Comparison of ENCODE assay signal across 8 cellular contexts in the genomic region with DNA sequence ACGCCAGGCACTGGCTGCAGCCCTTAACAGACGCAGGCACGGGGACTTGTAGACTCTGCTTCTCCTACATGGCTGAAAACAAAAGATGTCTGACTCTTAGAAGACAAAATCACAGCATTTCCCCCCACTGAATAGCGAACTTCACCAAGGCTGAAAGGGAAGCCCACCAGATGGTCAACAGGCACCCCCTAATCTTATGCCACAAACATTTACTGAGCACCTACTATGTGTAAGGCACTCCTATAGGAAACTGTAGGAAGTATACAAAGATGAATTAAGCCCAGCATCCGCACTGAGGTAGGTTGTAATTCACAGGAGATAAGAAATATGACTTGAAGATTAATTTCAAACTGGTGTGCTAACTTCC. TPM values are rescaled to one million over a fixed set of nuclear protein-coding genes. Genes with fewer than 3 reads are reported as not detected.
DNase-seq lines count a peak whose midpoint lies in the region; ATAC-seq and TF ChIP-seq lines count a peak whose summit lies in the region.

No MANE protein-coding gene starts in this region.

- H3F3A ChIP-seq in OCI-LY1 (ENCODE audit: insufficient read depth, low read length), result no peaks in the 10 kb centered on the region

- peaks cover 53% of the 10 kb centered on the region for H3K4me1 ChIP-seq in CD4-positive, alpha-beta memory T cell (ENCODE audit: insufficient read depth, low read length)
- peaks cover 69% of the 10 kb centered on the region for H3K4me1 ChIP-seq in OCI-LY1 (ENCODE audit: insufficient read depth, low read length, severe bottlenecking)
- peaks cover 0 to 12% of the 10 kb centered on the region in 2 donors for H3K4me1 ChIP-seq in esophagus (ENCODE audit: control insufficient read depth in 2 of 2, insufficient read depth in 2 of 2, low read length in 1 of 2)
- peaks cover 32% of the 10 kb centered on the region for H3K4me1 ChIP-seq in parathyroid adenoma

- peak overlapping the region; percentile 79 to 88 for H3K4me3 ChIP-seq in CD4-positive, alpha-beta memory T cell (ENCODE audit: low read length in 2 of 2)
- H3K4me3 ChIP-seq in OCI-LY1 (ENCODE audit: low read depth, low read length, poor library complexity, severe bottlenecking) (peak overlapping the region; percentile 65), esophagus (ENCODE audit: low read depth in 1 of 2, low read length in 2 of 2) (peak overlapping the region; percentile 60 to 64), parathyroid adenoma (ENCODE audit: low read depth, low read length) (peak overlapping the region; percentile 80)

- DNase-seq in CD4-positive, alpha-beta memory T cell, result no peak
- DNase-seq in DMS153 treated with DMSO at 0.1 percent for 48 hours (lab: John Stamatoyannopoulos, UW; ENCODE audit: unreplicated experiment) (no peak), occipital lobe (lab: John Stamatoyannopoulos, UW) (no peak), NCI-H510A (lab: John Stamatoyannopoulos, UW) (no peak)

- H3K9me2 ChIP-seq in OCI-LY1 (ENCODE audit: low read depth, low read length), result no peaks in the 10 kb centered on the region

- H4K20me1 ChIP-seq in OCI-LY1 (ENCODE audit: insufficient read depth, low read length), result no peaks in the 10 kb centered on the region

- peaks cover 17 to 33% (median 27%) of the 10 kb centered on the region in 4 donors for H3K4me1 Mint-ChIP-seq in CD4-positive, alpha-beta memory T cell

- ATAC-seq in HG03439 (IDR thresholded peaks at IDR 0.05; ENCODE audit: unreplicated experiment), result no peak

- peaks cover 0 to 15% of the 10 kb centered on the region in 2 donors for H3K36me3 Mint-ChIP-seq in CD4-positive, alpha-beta memory T cell

- H2AFZ ChIP-seq in OCI-LY1 (ENCODE audit: low read length) (no peak overlapping the region), parathyroid adenoma (peak overlapping the region; percentile 91)

- no peak for TF ChIP-seq CTCF in OCI-LY1 (IDR thresholded peaks at IDR 0.05; ENCODE audit: low read length)
- TF ChIP-seq CTCF in parathyroid adenoma (IDR thresholded peaks at IDR 0.05), result no peak

- H3K9me3 Mint-ChIP-seq in CD4-positive, alpha-beta memory T cell, result no peaks in the 10 kb centered on the region

- H3K9ac ChIP-seq in OCI-LY1 (ENCODE audit: low read length) (peak overlapping the region; percentile 75), parathyroid adenoma (peak overlapping the region; percentile 63)

- H3K27ac ChIP-seq in CD4-positive, alpha-beta memory T cell (ENCODE audit: low read depth, low read length), result peak overlapping the region; percentile 75
- peak overlapping the region; percentile 92 for H3K27ac ChIP-seq in OCI-LY1 (ENCODE audit: low read depth, low read length, poor library complexity, severe bottlenecking)
- H3K27ac ChIP-seq in esophagus (ENCODE audit: low read depth in 2 of 2, low read length in 1 of 2), result peak overlapping the region; percentile 90 to 96
- peak overlapping the region; percentile 99 for H3K27ac ChIP-seq in parathyroid adenoma

- H3K4me2 ChIP-seq in OCI-LY1 (ENCODE audit: low read length), result peak overlapping the region; percentile 76
- peak overlapping the region; percentile 88 for H3K4me2 ChIP-seq in parathyroid adenoma (ENCODE audit: low read length)

- no peaks in the 10 kb centered on the region for H3K36me3 ChIP-seq in CD4-positive, alpha-beta memory T cell (ENCODE audit: insufficient read depth, low read length)
- H3K36me3 ChIP-seq in OCI-LY1 (ENCODE audit: insufficient read depth, low read length) (no peaks in the 10 kb centered on the region; the same call in 1 of the 2 replicates), esophagus (ENCODE audit: control insufficient read depth in 2 of 2, insufficient read depth in 2 of 2, low read length in 1 of 2) (peaks cover 0 to 5% of the 10 kb centered on the region in 2 donors), parathyroid adenoma (ENCODE audit: control insufficient read depth, insufficient read depth, low read length) (no peaks in the 10 kb centered on the region)

- intact Hi-C loops in CD4-positive, alpha-beta memory T cell (cut with micrococcal nuclease), result no loop called here

- H3K27me3 ChIP-seq in CD4-positive, alpha-beta memory T cell (ENCODE audit: insufficient read depth, low read length), result no peaks in the 10 kb centered on the region
- H3K27me3 ChIP-seq in OCI-LY1 (ENCODE audit: insufficient read depth, low read length), result no peaks in the 10 kb centered on the region
- H3K27me3 ChIP-seq in esophagus (ENCODE audit: control insufficient read depth in 1 of 2, insufficient read depth in 2 of 2, low read length in 2 of 2), result no peaks in the 10 kb centered on the region
- H3K27me3 ChIP-seq in parathyroid adenoma (ENCODE audit: control insufficient read depth, insufficient read depth, low read length), result no peaks in the 10 kb centered on the region

- no peak overlapping the region for H3K4me3 Mint-ChIP-seq in CD4-positive, alpha-beta memory T cell

- 7 to 9% methylated on average over 5 of the region's 5 CpGs for WGBS in esophagus, 2 donors

- CTCF ChIA-PET in CD4-positive, alpha-beta memory T cell (lab: Charles Lee; ENCODE audit: partially characterized antibody), result interaction anchor here (0.9 to 3.0 kb wide), 6 partner anchors 14 to 102 kb away, joined by 3 to 14 read pairs (median 6); no protein-coding TSS in a partner anchor

- no peaks in the 10 kb centered on the region for H3K27me3 Mint-ChIP-seq in CD4-positive, alpha-beta memory T cell

- no peaks in the 10 kb centered on the region for H3K9me3 ChIP-seq in CD4-positive, alpha-beta memory T cell (ENCODE audit: control insufficient read depth in 1 of 2, low read length in 2 of 2)
- H3K9me3 ChIP-seq in OCI-LY1 (ENCODE audit: low read length), result no peaks in the 10 kb centered on the region
- H3K9me3 ChIP-seq in esophagus (ENCODE audit: control insufficient read depth in 2 of 2, insufficient read depth in 1 of 2, low read depth in 1 of 2, low read length in 1 of 2), result no peaks in the 10 kb centered on the region
- no peaks in the 10 kb centered on the region for H3K9me3 ChIP-seq in parathyroid adenoma (ENCODE audit: control insufficient read depth, low read length)

- POLR2A ChIA-PET in CD4-positive, alpha-beta memory T cell (lab: Charles Lee; ENCODE audit: partially characterized antibody), result interaction anchor here (0.9 to 6.5 kb wide), 11 partner anchors 10 to 182 kb away, joined by 3 to 137 read pairs (median 11); a partner anchor contains a TSS

- H3K27ac Mint-ChIP-seq in CD4-positive, alpha-beta memory T cell, result no peak overlapping the region

- peaks cover 23% of the 10 kb centered on the region; the same call in 1 of the 2 replicates for H3K79me2 ChIP-seq in OCI-LY1 (ENCODE audit: insufficient read depth, low read length)
- peaks cover 37% of the 10 kb centered on the region for H3K79me2 ChIP-seq in parathyroid adenoma

RNA-seq across cellular contexts. Expression of a gene that starts 38.3 kb away (rescaled TPM):
- 100 to 1,000 TPM; 376 to 380 TPM for total RNA-seq in CD4-positive, alpha-beta memory T cell
- 100 to 1,000 TPM in 1 of 2 donors, 1 to 10 TPM in 1; 4.0 to 100 TPM for polyA plus RNA-seq in CD4-positive, alpha-beta memory T cell
- polyA plus RNA-seq in esophagus, result 100 to 1,000 TPM; 108 to 205 TPM
- total RNA-seq in occipital lobe, result 129 TPM

RNA-seq across cellular contexts. Expression of a gene that starts 38.6 kb away (rescaled TPM):
- 1 to 10 TPM; 4.2 to 4.5 TPM for total RNA-seq in CD4-positive, alpha-beta memory T cell
- 1 to 10 TPM; 4.0 to 5.3 TPM for polyA plus RNA-seq in CD4-positive, alpha-beta memory T cell
- 1 to 10 TPM; 3.1 to 4.6 TPM for polyA plus RNA-seq in esophagus
- total RNA-seq in occipital lobe, result 11.4 TPM

RNA-seq across cellular contexts. Expression of a gene that starts 43.3 kb away (rescaled TPM):
- 10 to 100 TPM; 21.4 to 26.2 TPM for total RNA-seq in CD4-positive, alpha-beta memory T cell
- polyA plus RNA-seq in CD4-positive, alpha-beta memory T cell, result 10 to 100 TPM; 13.8 to 19.7 TPM
- polyA plus RNA-seq in esophagus, result 1 to 10 TPM; 2.9 to 4.6 TPM
- total RNA-seq in occipital lobe, result 2.7 TPM
